In genomic region chr7:111357691-111358090, GRCh38 we compare ENCODE assay signal across 12 cellular contexts.
DNase-seq lines count a peak whose midpoint lies in the region; ATAC-seq and TF ChIP-seq lines count a peak whose summit lies in the region.
"Had no signal": no experiment of that assay in that cellular context is flagged by ENCODE, and none has a peak within 500 bp of the region (broad histone marks: within the 10 kb centered on the region; RNA-seq: fewer than 3 reads in every experiment).

No MANE protein-coding gene starts in this region.

- no peak overlapping the region for H3K27ac Mint-ChIP-seq in Caco-2 (ENCODE audit: unreplicated experiment)
- H3K27ac Mint-ChIP-seq: activated CD4-positive, alpha-beta T cell treated with anti-CD3 and anti-CD28 coated beads, Interleukin-2, amount 10 ng/mL, durations not matched to agents 24 days and 14 days had no signal

- no peaks in the 10 kb centered on the region for H3K79me1 ChIP-seq in mesenchymal stem cell (replicated peaks; ENCODE audit: low read length, poor library complexity, severe bottlenecking)

- no TSS peak for BruUV-seq in Caco-2 (replicated peaks; lab: Mats Ljungman, UMichigan)

- H3K27me3 ChIP-seq in mesenchymal stem cell (ENCODE audit: control insufficient read depth in 1 of 2, insufficient read depth in 1 of 2, low read length in 2 of 2) (no peaks in the 10 kb centered on the region), Caco-2 (replicated peaks; ENCODE audit: control insufficient read depth, insufficient read depth, low read length) (no peaks in the 10 kb centered on the region)

- DNase-seq in Daoy (ENCODE audit: low read depth) (peak; percentile 66), NCI-H146 (lab: John Stamatoyannopoulos, UW) (peak; percentile 17), cardiac fibroblast (ENCODE audit: low read depth in 2 of 2) (peak; percentile 14 to 35), mesenchymal stem cell (peak; percentile 49), hippocampal formation (lab: John Stamatoyannopoulos, UW) (no peak), Caco-2 (no peak)
- DNase-seq: activated CD4-positive, alpha-beta T cell treated with anti-CD3 and anti-CD28 coated beads, Interleukin-2, amount 10 ng/mL, durations not matched to agents 24 days and 14 days; activated effector memory CD4-positive, alpha-beta T cell treated with Interleukin-2 at 50 U/mL for 16 hours; NCI-H774; stimulated activated naive CD8-positive, alpha-beta T cell treated with anti-CD3 and anti-CD28 coated beads, Interleukin-15, Interleukin-2, amounts not matched to agents 100 U/mL and 50 U/mL, for 24 hours had no signal

- H4K8ac ChIP-seq in mesenchymal stem cell (ENCODE audit: low read length) = no peak overlapping the region

- TF ChIP-seq CTCF in cardiac fibroblast (IDR thresholded peaks at IDR 0.05; ENCODE audit: low read depth, low read length) (no peak), Caco-2 (IDR thresholded peaks at IDR 0.05; ENCODE audit: insufficient read depth in 1 of 2, low read depth in 1 of 2, low read length in 1 of 2, severe bottlenecking in 1 of 2, unreplicated experiment in 1 of 2) (no peak)

- H3K36me3 Mint-ChIP-seq in Caco-2 (ENCODE audit: insufficient read depth, unreplicated experiment) = no peaks in the 10 kb centered on the region

- H2AFZ ChIP-seq in mesenchymal stem cell (ENCODE audit: low read depth, low read length) = no peak overlapping the region

- H3K4me1 Mint-ChIP-seq in Caco-2 (ENCODE audit: low read depth, unreplicated experiment) = no peaks in the 10 kb centered on the region
- H3K4me1 Mint-ChIP-seq: activated CD4-positive, alpha-beta T cell treated with anti-CD3 and anti-CD28 coated beads, Interleukin-2, amount 10 ng/mL, durations not matched to agents 24 days and 14 days had no signal

- no peak overlapping the region for H3K9ac ChIP-seq in mesenchymal stem cell (ENCODE audit: low read length)

- no peak overlapping the region for H4K91ac ChIP-seq in mesenchymal stem cell (ENCODE audit: low read length)

- no peaks in the 10 kb centered on the region for H3K9me3 Mint-ChIP-seq in Caco-2 (ENCODE audit: unreplicated experiment)
- H3K9me3 Mint-ChIP-seq: activated CD4-positive, alpha-beta T cell treated with anti-CD3 and anti-CD28 coated beads, Interleukin-2, amount 10 ng/mL, durations not matched to agents 24 days and 14 days had no signal

- POLR2A ChIA-PET in Caco-2 (lab: Charles Lee) = no interaction called here

- no peak overlapping the region for H3K23ac ChIP-seq in mesenchymal stem cell (ENCODE audit: low read length in 2 of 2)

- H3K9me3 ChIP-seq in mesenchymal stem cell (ENCODE audit: control insufficient read depth, low read length) (no peaks in the 10 kb centered on the region), Caco-2 (no peaks in the 10 kb centered on the region)

- H3K18ac ChIP-seq in mesenchymal stem cell (ENCODE audit: low read depth in 1 of 2, low read length in 2 of 2) = no peak overlapping the region

- H3K14ac ChIP-seq in mesenchymal stem cell (ENCODE audit: low read length in 2 of 2) = no peak overlapping the region

- CTCF ChIA-PET in Caco-2 (lab: Charles Lee) = no interaction called here

- H3K4me3 Mint-ChIP-seq in Caco-2 (ENCODE audit: unreplicated experiment) = no peak overlapping the region
- H3K4me3 Mint-ChIP-seq: activated CD4-positive, alpha-beta T cell treated with anti-CD3 and anti-CD28 coated beads, Interleukin-2, amount 10 ng/mL, durations not matched to agents 24 days and 14 days had no signal

- H3K36me3 ChIP-seq in mesenchymal stem cell (ENCODE audit: control insufficient read depth in 1 of 2, insufficient read depth in 2 of 2, low read depth in 1 of 2, low read length in 2 of 2) (no peaks in the 10 kb centered on the region), Caco-2 (ENCODE audit: control insufficient read depth, insufficient read depth, low read length) (no peaks in the 10 kb centered on the region)

- H3K4me3 ChIP-seq in cardiac fibroblast (replicated peaks in 1 of 2; ENCODE audit: low read depth in 2 of 2, low read length in 2 of 2) (no peak overlapping the region), mesenchymal stem cell (ENCODE audit: insufficient read depth in 1 of 2, low read depth in 1 of 2, low read length in 2 of 2) (no peak overlapping the region), Caco-2 (ENCODE audit: low read depth, low read length) (no peak overlapping the region)

- no peak overlapping the region for H3K27ac ChIP-seq in mesenchymal stem cell (ENCODE audit: low read length, poor library complexity, severe bottlenecking)

- no peak overlapping the region for H2BK5ac ChIP-seq in mesenchymal stem cell (ENCODE audit: low read depth, low read length, poor library complexity, severe bottlenecking)

- ATAC-seq in HG02884 (IDR thresholded peaks at IDR 0.05; ENCODE audit: unreplicated experiment) (no peak), HG02623 (IDR thresholded peaks at IDR 0.05; ENCODE audit: unreplicated experiment) (no peak)
- ATAC-seq: stimulated activated naive CD8-positive, alpha-beta T cell treated with anti-CD3 and anti-CD28 coated beads, Interleukin-15, Interleukin-2, amounts not matched to agents 100 U/mL and 50 U/mL, for 24 hours had no signal

- no peak overlapping the region for H3K4me2 ChIP-seq in mesenchymal stem cell (ENCODE audit: low read length, poor library complexity, severe bottlenecking)

- intact Hi-C loops in Caco-2 (cut with micrococcal nuclease; ENCODE audit: unreplicated experiment) = no loop called here

- no peak overlapping the region for H2BK12ac ChIP-seq in mesenchymal stem cell (ENCODE audit: low read length in 2 of 2)

- H2BK120ac ChIP-seq in mesenchymal stem cell (ENCODE audit: low read depth, low read length) = no peak overlapping the region

- H3K27me3 Mint-ChIP-seq in Caco-2 (ENCODE audit: insufficient read depth, unreplicated experiment) = no peaks in the 10 kb centered on the region
- H3K27me3 Mint-ChIP-seq: activated CD4-positive, alpha-beta T cell treated with anti-CD3 and anti-CD28 coated beads, Interleukin-2, amount 10 ng/mL, durations not matched to agents 24 days and 14 days had no signal

- no peak overlapping the region for H2AK5ac ChIP-seq in mesenchymal stem cell (ENCODE audit: low read length, severe bottlenecking)

- peak overlapping the region in 1 of 2 experiments; percentile 58 for H3K4ac ChIP-seq in mesenchymal stem cell (ENCODE audit: low read depth in 1 of 2, low read length in 2 of 2)

- H3K4me1 ChIP-seq in mesenchymal stem cell (ENCODE audit: control insufficient read depth, insufficient read depth, low read depth, low read length) (peaks cover 3% of the 10 kb centered on the region), Caco-2 (no peaks in the 10 kb centered on the region)

- no peak overlapping the region for H2BK15ac ChIP-seq in mesenchymal stem cell (ENCODE audit: low read depth, poor library complexity, severe bottlenecking)

Comparison
In these comparisons a context has a peak if more than half of its experiments do, and no peak if none do; other contexts are left out.
1. DNase-seq: peak in Daoy (single experiment), NCI-H146 (single experiment), cardiac fibroblast (2 of 2) and mesenchymal stem cell (single experiment); none in hippocampal formation (0 of 2) and Caco-2 (0 of 2).